ENCODE assay signal across 17 cellular contexts in the genomic region with DNA sequence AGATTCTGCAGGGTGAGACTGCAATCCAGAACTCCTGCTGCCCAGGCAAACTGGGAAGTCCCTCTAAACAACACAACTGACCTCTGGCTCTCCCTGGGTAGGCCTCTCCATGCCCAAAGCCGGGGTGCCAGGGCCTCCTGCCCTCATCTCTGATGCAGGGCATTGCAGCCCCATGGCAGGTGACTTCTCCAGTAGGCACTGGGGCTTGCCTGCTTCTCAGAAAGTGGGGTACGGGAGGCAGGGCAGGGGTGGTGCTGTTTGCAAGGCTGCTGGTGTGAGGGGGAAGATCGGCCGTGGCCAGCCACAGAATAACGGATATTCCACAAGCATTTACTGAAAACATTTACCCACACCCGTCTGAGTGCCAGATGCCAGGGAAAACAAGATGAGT. TPM values are rescaled to one million over a fixed set of nuclear protein-coding genes. Genes with fewer than 3 reads are reported as not detected.
DNase-seq lines count a peak whose midpoint lies in the region; ATAC-seq and TF ChIP-seq lines count a peak whose summit lies in the region.
"Had no signal": no experiment of that assay in that cellular context is flagged by ENCODE, and none has a peak within 500 bp of the region (broad histone marks: within the 10 kb centered on the region; RNA-seq: fewer than 3 reads in every experiment).

No MANE protein-coding gene starts in this region.

- POLR2A ChIA-PET in PC-9 (lab: Charles Lee; ENCODE audit: unreplicated experiment): interaction anchor here (0.7 kb wide), 1 partner anchor 26 kb away, joined by 7 read pairs; no protein-coding TSS in a partner anchor

- DNase-seq in PC-9 (no peak), coronary artery (ENCODE audit: low spot score) (no peak), thyroid gland (peak in 1 of 2 donors; percentile 35), NCI-H187 (lab: John Stamatoyannopoulos, UW) (no peak)
- DNase-seq: activated CD4-positive, CD25-positive, alpha-beta regulatory T cell treated with anti-CD3 and anti-CD28 coated beads, Interleukin-2, amount 50 U/mL, for 72 hours; activated CD8-positive, alpha-beta memory T cell treated with anti-CD3 and anti-CD28 coated beads, Interleukin-2, amount 50 U/mL, for 4 hours; activated naive CD4-positive, alpha-beta T cell treated with anti-CD3 and anti-CD28 coated beads for 36 hours; HCEC 1CT; MV-4-11; naive B cell; SHP77 treated with DMSO at 0.1 percent for 48 hours; stimulated activated CD4-positive, alpha-beta T cell treated with anti-CD3 and anti-CD28 coated beads, Interleukin-2, amount 100 ng/mL, for 48 hours; T-helper 2 cell had no signal

- intact Hi-C loops in PC-9 (cut with micrococcal nuclease; ENCODE audit: unreplicated experiment) (no loop called here), thyroid gland (cut with DNase I) (no loop called here)

- H3K9me2 ChIP-seq in PC-9 (ENCODE audit: insufficient read depth): no peaks in the 10 kb centered on the region

- H3K9ac ChIP-seq in mucosa of rectum (ENCODE audit: low read depth in 1 of 2, low read length in 2 of 2): peak overlapping the region; percentile 32 to 44

- H3K4me1 ChIP-seq in PC-9 (replicated peaks; ENCODE audit: insufficient read depth): peaks cover 19% of the 10 kb centered on the region
- H3K4me1 ChIP-seq in mucosa of rectum (ENCODE audit: control insufficient read depth in 2 of 2, insufficient read depth in 2 of 2, low read length in 2 of 2): peaks cover 35 to 39% of the 10 kb centered on the region in 2 donors
- H3K4me1 ChIP-seq in thyroid gland: peaks cover 52 to 55% of the 10 kb centered on the region in 2 donors
- peaks cover 0 to 43% (median 16%) of the 10 kb centered on the region in 3 donors for H3K4me1 ChIP-seq in gastroesophageal sphincter

- H3K4me3 ChIP-seq in PC-9: no peak overlapping the region
- H3K4me3 ChIP-seq in coronary artery: no peak overlapping the region
- H3K4me3 ChIP-seq in mucosa of rectum (ENCODE audit: low read length in 2 of 2): no peak overlapping the region
- no peak overlapping the region for H3K4me3 ChIP-seq in thyroid gland (replicated peaks in 1 of 3)
- no peak overlapping the region for H3K4me3 ChIP-seq in gastroesophageal sphincter

- CTCF ChIA-PET in PC-9 (lab: Charles Lee): no interaction called here

- BruUV-seq in PC-9 (replicated peaks; lab: Mats Ljungman, UMichigan): no TSS peak

- peak overlapping the region; percentile 26 for H3K4me2 ChIP-seq in PC-9

- H3K27me3 ChIP-seq in PC-9 (ENCODE audit: insufficient read depth, low read depth) (no peaks in the 10 kb centered on the region), mucosa of rectum (ENCODE audit: control insufficient read depth in 2 of 2, insufficient read depth in 2 of 2, low read length in 2 of 2) (no peaks in the 10 kb centered on the region), thyroid gland (no peaks in the 10 kb centered on the region), gastroesophageal sphincter (peaks cover 32% of the 10 kb centered on the region)

- no peak for ATAC-seq in GM21786 (IDR thresholded peaks at IDR 0.05; ENCODE audit: unreplicated experiment)
- ATAC-seq in gastroesophageal sphincter: no peak

- WGBS in thyroid gland, 2 donors: 36 to 39% methylated on average over 6 of the region's 6 CpGs
- WGBS in gastroesophageal sphincter (ENCODE audit: low coverage in 1 of 2), 2 donors: 100% methylated on average over 1 of the region's 6 CpGs; no CpG with 5 or more reads in 1 of the 2 donors

- H4K20me1 ChIP-seq in PC-9 (ENCODE audit: insufficient read depth): no peaks in the 10 kb centered on the region

- no peaks in the 10 kb centered on the region for H3K9me3 ChIP-seq in PC-9 (ENCODE audit: insufficient read depth, low read depth)
- H3K9me3 ChIP-seq in mucosa of rectum (ENCODE audit: control insufficient read depth in 2 of 2, low read length in 2 of 2): no peaks in the 10 kb centered on the region
- H3K9me3 ChIP-seq in thyroid gland: no peaks in the 10 kb centered on the region
- H3K9me3 ChIP-seq in gastroesophageal sphincter: no peaks in the 10 kb centered on the region

- TF ChIP-seq POLR2A in thyroid gland (IDR thresholded peaks at IDR 0.05): no peak
- TF ChIP-seq POLR2A in gastroesophageal sphincter (IDR thresholded peaks at IDR 0.05): no peak

- no peaks in the 10 kb centered on the region for H3K36me3 ChIP-seq in PC-9 (ENCODE audit: low read depth)
- no peaks in the 10 kb centered on the region for H3K36me3 ChIP-seq in mucosa of rectum (ENCODE audit: control insufficient read depth in 2 of 2, insufficient read depth in 2 of 2, low read length in 2 of 2)
- no peaks in the 10 kb centered on the region for H3K36me3 ChIP-seq in thyroid gland
- H3K36me3 ChIP-seq in gastroesophageal sphincter: no peaks in the 10 kb centered on the region

- TF ChIP-seq EP300 in gastroesophageal sphincter (IDR thresholded peaks at IDR 0.05): no peak

- H3K27ac ChIP-seq in PC-9: no peak overlapping the region
- H3K27ac ChIP-seq in coronary artery: peak overlapping the region; percentile 74 to 98
- peak overlapping the region; percentile 83 to 94 for H3K27ac ChIP-seq in mucosa of rectum (ENCODE audit: low read depth in 2 of 2, low read length in 2 of 2)
- peak overlapping the region; percentile 89 to 99 (median 96) for H3K27ac ChIP-seq in thyroid gland
- H3K27ac ChIP-seq in gastroesophageal sphincter: no peak overlapping the region

- TF ChIP-seq CTCF in PC-9 (conservative IDR thresholded peaks at IDR 0.05) (no peak), coronary artery (IDR thresholded peaks at IDR 0.05) (no peak), thyroid gland (IDR thresholded peaks at IDR 0.05) (no peak), gastroesophageal sphincter (IDR thresholded peaks at IDR 0.05) (no peak)

- H3F3A ChIP-seq in PC-9 (ENCODE audit: insufficient read depth, low read depth): peaks cover 21% of the 10 kb centered on the region

- peaks cover 3% of the 10 kb centered on the region; the same call in 1 of the 2 replicates for H3K79me2 ChIP-seq in PC-9 (ENCODE audit: low read depth)

- no peak overlapping the region for H2AFZ ChIP-seq in PC-9

RNA-seq across cellular contexts. Expression of gene GPRC5C, which starts 4.1 kb away (rescaled TPM):
- total RNA-seq in PC-9 (2021) (27.9 and 32.4 TPM in 2 replicates), thyroid gland (100 to 1,000 TPM in 3 of 4 donors, 10 to 100 TPM in 1; 73.2 to 194 (median 163) TPM), gastroesophageal sphincter (10 to 100 TPM; 11.3 to 27.2 (median 14.3) TPM)
- total RNA-seq: activated naive CD4-positive, alpha-beta T cell treated with anti-CD3 and anti-CD28 coated beads for 36 hours had no signal

RNA-seq across cellular contexts. Expression of gene CD300A, which starts 38.7 kb away (rescaled TPM):
- not detected in 2 replicates for total RNA-seq in PC-9 (2021)
- 1 to 10 TPM in 2 of 4 donors, under 1 TPM in 2; 0.78 to 5.8 (median 2.1) TPM for total RNA-seq in thyroid gland
- 1 to 10 TPM; 2.0 to 5.8 (median 3.1) TPM for total RNA-seq in gastroesophageal sphincter
- total RNA-seq: bronchial epithelial cell had no signal

Comparison
In these comparisons a context has a peak if more than half of its experiments do, and no peak if none do; other contexts are left out.
1. H3K27ac ChIP-seq: peak in coronary artery (2 of 2), mucosa of rectum (2 of 2) and thyroid gland (3 of 3); none in PC-9 (single experiment) and gastroesophageal sphincter (0 of 4).